In genomic region chr10:94281654-94282053, GRCh38 we compare ENCODE assay signal across 2 cellular contexts.
TF ChIP-seq lines count a peak whose summit lies in the region.

No MANE protein-coding gene starts in this region.

TF ChIP-seq in IMR-90, 13 proteins besides CTCF, POLR2A, EP300 and RAD21:
- TF ChIP-seq USF2 (IDR thresholded peaks at IDR 0.05; ENCODE audit: low read depth, low read length), result no peak
- no peak for TF ChIP-seq MAFK (IDR thresholded peaks at IDR 0.05; ENCODE audit: low read depth, low read length)
- no peak for TF ChIP-seq MAZ (IDR thresholded peaks at IDR 0.05; ENCODE audit: borderline replicate concordance, low read depth, low read length)
- TF ChIP-seq ELK1 (IDR thresholded peaks at IDR 0.05; ENCODE audit: borderline replicate concordance, low read depth, low read length), result no peak
- TF ChIP-seq NFE2L2 (IDR thresholded peaks at IDR 0.05; ENCODE audit: low read depth, low read length), result no peak
- no peak for TF ChIP-seq FOS (IDR thresholded peaks at IDR 0.05; ENCODE audit: low read depth, low read length)
- no peak for TF ChIP-seq SMC3 (IDR thresholded peaks at IDR 0.05; ENCODE audit: low read depth, low read length)
- no peak for TF ChIP-seq MXI1 (IDR thresholded peaks at IDR 0.05; ENCODE audit: borderline replicate concordance, low read depth, low read length)

TF ChIP-seq in K562, 482 proteins besides CTCF, POLR2A, EP300 and RAD21:
- TF ChIP-seq ZNF407 (IDR thresholded peaks at IDR 0.05; ENCODE audit: low read depth) (peak; percentile 65), ZKSCAN3 (CRISPR knock-in tag; IDR thresholded peaks at IDR 0.05) (no peak)
